Comparison of ENCODE assay signal across 1 cellular context in the genomic region with DNA sequence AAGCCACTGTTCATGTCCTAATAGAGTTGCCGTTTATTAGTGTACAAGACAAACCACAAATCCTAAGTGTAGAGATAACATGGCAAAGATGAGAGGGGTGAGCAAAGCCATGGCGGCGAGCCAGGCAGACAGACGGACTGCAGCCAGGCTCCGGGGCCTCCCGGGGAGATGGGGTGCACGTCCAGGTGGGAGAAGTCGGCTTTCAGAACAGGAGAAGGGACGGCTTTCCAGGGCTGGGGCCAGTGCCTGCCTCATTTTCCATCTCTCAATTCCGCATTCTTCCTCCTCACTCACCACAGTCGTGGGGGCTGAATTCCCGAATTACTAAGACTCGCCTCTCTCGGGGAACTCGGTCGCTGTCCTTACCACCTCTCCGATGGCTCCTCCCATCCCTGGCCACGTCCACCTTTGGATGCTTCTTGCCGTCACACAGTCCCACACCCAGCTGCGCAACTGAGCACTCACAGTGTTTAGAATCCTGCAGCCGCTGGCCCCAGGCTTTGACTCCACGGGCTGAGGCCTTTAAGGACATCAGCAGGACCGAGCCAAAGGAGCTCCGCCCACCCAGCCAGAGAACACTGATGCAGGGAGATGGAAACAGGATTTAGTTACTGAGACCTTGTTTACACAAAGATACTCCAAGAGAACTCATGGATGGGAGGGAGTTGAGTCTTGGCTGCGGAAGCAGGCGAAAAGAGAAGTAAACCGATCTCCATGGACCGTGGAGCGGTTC.
TF ChIP-seq lines count a peak whose summit lies in the region.

No MANE protein-coding gene starts in this region.

TF ChIP-seq in IMR-90, 13 proteins besides CTCF, POLR2A, EP300 and RAD21:
- TF ChIP-seq NFE2L2 (IDR thresholded peaks at IDR 0.05; ENCODE audit: low read depth, low read length): no peak
- TF ChIP-seq, protein P1, sequence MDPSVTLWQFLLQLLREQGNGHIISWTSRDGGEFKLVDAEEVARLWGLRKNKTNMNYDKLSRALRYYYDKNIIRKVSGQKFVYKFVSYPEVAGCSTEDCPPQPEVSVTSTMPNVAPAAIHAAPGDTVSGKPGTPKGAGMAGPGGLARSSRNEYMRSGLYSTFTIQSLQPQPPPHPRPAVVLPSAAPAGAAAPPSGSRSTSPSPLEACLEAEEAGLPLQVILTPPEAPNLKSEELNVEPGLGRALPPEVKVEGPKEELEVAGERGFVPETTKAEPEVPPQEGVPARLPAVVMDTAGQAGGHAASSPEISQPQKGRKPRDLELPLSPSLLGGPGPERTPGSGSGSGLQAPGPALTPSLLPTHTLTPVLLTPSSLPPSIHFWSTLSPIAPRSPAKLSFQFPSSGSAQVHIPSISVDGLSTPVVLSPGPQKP (IDR thresholded peaks at IDR 0.05; ENCODE audit: borderline replicate concordance, low read depth, low read length): no peak
- no peak for TF ChIP-seq RFX5 (IDR thresholded peaks at IDR 0.05; ENCODE audit: low read depth, low read length)
- TF ChIP-seq SMC3 (IDR thresholded peaks at IDR 0.05; ENCODE audit: low read depth, low read length): no peak
- TF ChIP-seq, protein P2, sequence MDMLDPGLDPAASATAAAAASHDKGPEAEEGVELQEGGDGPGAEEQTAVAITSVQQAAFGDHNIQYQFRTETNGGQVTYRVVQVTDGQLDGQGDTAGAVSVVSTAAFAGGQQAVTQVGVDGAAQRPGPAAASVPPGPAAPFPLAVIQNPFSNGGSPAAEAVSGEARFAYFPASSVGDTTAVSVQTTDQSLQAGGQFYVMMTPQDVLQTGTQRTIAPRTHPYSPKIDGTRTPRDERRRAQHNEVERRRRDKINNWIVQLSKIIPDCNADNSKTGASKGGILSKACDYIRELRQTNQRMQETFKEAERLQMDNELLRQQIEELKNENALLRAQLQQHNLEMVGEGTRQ (IDR thresholded peaks at IDR 0.05; ENCODE audit: low read depth, low read length): no peak
- TF ChIP-seq MAFK (IDR thresholded peaks at IDR 0.05; ENCODE audit: low read depth, low read length): no peak
- TF ChIP-seq RCOR1 (IDR thresholded peaks at IDR 0.05; ENCODE audit: insufficient replicate concordance, low read length): no peak
- TF ChIP-seq MAZ (IDR thresholded peaks at IDR 0.05; ENCODE audit: borderline replicate concordance, low read depth, low read length): no peak
- no peak for TF ChIP-seq MXI1 (IDR thresholded peaks at IDR 0.05; ENCODE audit: borderline replicate concordance, low read depth, low read length)
- no peak for TF ChIP-seq FOS (IDR thresholded peaks at IDR 0.05; ENCODE audit: low read depth, low read length)
- TF ChIP-seq BHLHE40 (IDR thresholded peaks at IDR 0.05; ENCODE audit: low read depth, low read length): no peak
- no peak for TF ChIP-seq CHD1 (IDR thresholded peaks at IDR 0.05; ENCODE audit: low read depth, low read length)
- TF ChIP-seq CEBPB (IDR thresholded peaks at IDR 0.05; ENCODE audit: low read depth, low read length): no peak
